Comparison of ENCODE assay signal across 23 cellular contexts in genomic region chr3:5442106-5442785, GRCh38.
"Had no signal": no experiment of that assay in that cellular context is flagged by ENCODE, and none has a peak within 500 bp of the region (broad histone marks: within the 10 kb centered on the region; RNA-seq: fewer than 3 reads in every experiment).

No MANE protein-coding gene starts in this region.

- H3K27ac Mint-ChIP-seq: activated CD4-positive, alpha-beta T cell treated with anti-CD3 and anti-CD28 coated beads, Interleukin-2, amount 10 ng/mL, durations not matched to agents 24 days and 14 days; activated CD8-positive, alpha-beta T cell treated with anti-CD3 and anti-CD28 coated beads for 36 hours; activated naive CD8-positive, alpha-beta T cell treated with anti-CD3 and anti-CD28 coated beads, Interleukin-2, amount 10 ng/mL, durations not matched to agents 7 days and 5 days; activated T-cell treated with anti-CD3 and anti-CD28 coated beads, Interleukin-2, amount 50 U/mL, for 24 hours; activated T-helper 2 cell treated with anti-CD3 and anti-CD28 coated beads, Interferon-gamma antibody, Interleukin-2, Interleukin-4, amounts not matched to agents 10 μg/mL and 5 μg/mL and 100 μg/mL, durations not matched to agents 14 hours and 24 hours and 36 hours; effector memory CD8-positive, alpha-beta T cell; naive B cell had no signal

- H3K36me3 ChIP-seq: tibial artery had no signal

- H3K9me3 ChIP-seq: body of pancreas, mucosa of descending colon had no signal

- FAIRE-seq: TTC549 had no signal

- ATAC-seq: activated CD8-positive, alpha-beta T cell treated with anti-CD3 and anti-CD28 coated beads for 36 hours; body of pancreas; effector memory CD8-positive, alpha-beta T cell; mucosa of descending colon; stimulated activated naive CD8-positive, alpha-beta T cell treated with anti-CD3 and anti-CD28 coated beads, Interleukin-15, Interleukin-2, amounts not matched to agents 100 U/mL and 50 U/mL, for 24 hours had no signal

- H3K4me1 Mint-ChIP-seq: activated CD4-positive, alpha-beta T cell treated with anti-CD3 and anti-CD28 coated beads, Interleukin-2, amount 10 ng/mL, durations not matched to agents 24 days and 14 days; activated naive CD8-positive, alpha-beta T cell treated with anti-CD3 and anti-CD28 coated beads, Interleukin-2, amount 10 ng/mL, durations not matched to agents 7 days and 5 days; neural crest cell had no signal

- H3K27ac ChIP-seq: body of pancreas, tibial artery had no signal

- H3K4me3 ChIP-seq: body of pancreas, mucosa of descending colon, tibial artery had no signal

- H3K27me3 ChIP-seq: body of pancreas, tibial artery had no signal

- H3K4me1 ChIP-seq: body of pancreas, tibial artery had no signal

- H3K9me3 Mint-ChIP-seq: activated CD4-positive, alpha-beta T cell treated with anti-CD3 and anti-CD28 coated beads, Interleukin-2, amount 10 ng/mL, durations not matched to agents 24 days and 14 days; activated CD8-positive, alpha-beta T cell treated with anti-CD3 and anti-CD28 coated beads for 36 hours; activated naive CD8-positive, alpha-beta T cell treated with anti-CD3 and anti-CD28 coated beads, Interleukin-2, amount 10 ng/mL, durations not matched to agents 7 days and 5 days; activated T-cell treated with anti-CD3 and anti-CD28 coated beads, Interleukin-2, amount 50 U/mL, for 24 hours; activated T-helper 2 cell treated with anti-CD3 and anti-CD28 coated beads, Interferon-gamma antibody, Interleukin-2, Interleukin-4, amounts not matched to agents 10 μg/mL and 5 μg/mL and 100 μg/mL, durations not matched to agents 14 hours and 24 hours and 36 hours; effector memory CD8-positive, alpha-beta T cell had no signal

- H3K36me3 Mint-ChIP-seq: activated naive CD8-positive, alpha-beta T cell treated with anti-CD3 and anti-CD28 coated beads, Interleukin-2, amount 10 ng/mL, durations not matched to agents 7 days and 5 days had no signal

- DNase-seq: activated CD4-positive, alpha-beta T cell treated with anti-CD3 and anti-CD28 coated beads, Interleukin-2, amount 10 ng/mL, durations not matched to agents 24 days and 14 days; activated CD4-positive, CD25-positive, alpha-beta regulatory T cell; activated CD8-positive, alpha-beta T cell treated with anti-CD3 and anti-CD28 coated beads for 36 hours; activated naive CD4-positive, alpha-beta T cell treated with Interleukin-2 at 50 U/mL for 16 hours; activated naive CD8-positive, alpha-beta T cell treated with anti-CD3 and anti-CD28 coated beads, Interleukin-2, amount 10 ng/mL, durations not matched to agents 7 days and 5 days; activated T-cell treated with anti-CD3 and anti-CD28 coated beads, Interleukin-2, amount 50 U/mL, for 24 hours; amygdala; body of pancreas; caudate nucleus; effector memory CD8-positive, alpha-beta T cell; foreskin melanocyte; kidney glomerular epithelial cell; mesenchymal stem cell; mucosa of descending colon; naive B cell; stimulated activated CD4-positive, alpha-beta T cell treated with anti-CD3 and anti-CD28 coated beads, Interleukin-12 subunit alpha, Interleukin-12 subunit beta, amount 100 ng/mL, for 4 hours; stimulated activated CD4-positive, alpha-beta T cell treated with anti-CD3 and anti-CD28 coated beads, Interleukin-1b, Interleukin-23, amount 100 ng/mL, for 48 hours; stimulated activated naive CD8-positive, alpha-beta T cell treated with anti-CD3 and anti-CD28 coated beads, Interleukin-15, Interleukin-2, amounts not matched to agents 100 U/mL and 50 U/mL, for 24 hours; substantia nigra; tibial artery had no signal

- H3K4me3 Mint-ChIP-seq: activated CD4-positive, alpha-beta T cell treated with anti-CD3 and anti-CD28 coated beads, Interleukin-2, amount 10 ng/mL, durations not matched to agents 24 days and 14 days; activated CD8-positive, alpha-beta T cell treated with anti-CD3 and anti-CD28 coated beads for 36 hours; activated naive CD8-positive, alpha-beta T cell treated with anti-CD3 and anti-CD28 coated beads, Interleukin-2, amount 10 ng/mL, durations not matched to agents 7 days and 5 days; activated T-cell treated with anti-CD3 and anti-CD28 coated beads, Interleukin-2, amount 50 U/mL, for 24 hours; effector memory CD8-positive, alpha-beta T cell; naive B cell; neural crest cell had no signal
